Comparison of ENCODE assay signal across 1 cellular context in genomic region chr3:178201714-178202113, GRCh38.
TF ChIP-seq lines count a peak whose summit lies in the region.

No MANE protein-coding gene starts in this region.

TF ChIP-seq in SK-N-SH, 30 proteins besides CTCF, POLR2A, EP300 and RAD21 (continued from another document):
- TF ChIP-seq USF1 (IDR thresholded peaks at IDR 0.05; ENCODE audit: borderline replicate concordance, low read depth) (no peak), MXI1 (IDR thresholded peaks at IDR 0.05; ENCODE audit: low read depth, low read length) (0 out of 2 replicates have a peak, but pooled peaks have one; percentile 20), SIN3A (IDR thresholded peaks at IDR 0.05; ENCODE audit: borderline replicate concordance, low read depth, low read length) (no peak), MAX (IDR thresholded peaks at IDR 0.05; ENCODE audit: low read depth) (no peak), IRF3 (IDR thresholded peaks at IDR 0.05; ENCODE audit: low read depth, low read length) (no peak), TAF1 (IDR thresholded peaks at IDR 0.05; ENCODE audit: borderline replicate concordance, low read depth, low read length) (no peak), SMC3 (IDR thresholded peaks at IDR 0.05; ENCODE audit: low read depth, low read length) (no peak), CHD2 (IDR thresholded peaks at IDR 0.05; ENCODE audit: low read length, partially characterized antibody) (peak; percentile 55), FOSL2 (IDR thresholded peaks at IDR 0.05; ENCODE audit: borderline replicate concordance, low read depth) (no peak), POLR2AphosphoS5 (IDR thresholded peaks at IDR 0.05; ENCODE audit: low read depth, low read length) (no peak), ELF1 (IDR thresholded peaks at IDR 0.05) (no peak), MEF2A (IDR thresholded peaks at IDR 0.05; ENCODE audit: borderline replicate concordance, low read depth) (no peak), RFX5 (IDR thresholded peaks at IDR 0.05; ENCODE audit: low read length) (no peak), GABPA (IDR thresholded peaks at IDR 0.05; ENCODE audit: low read depth) (no peak), GATA2 (CRISPR knock-in tag; IDR thresholded peaks at IDR 0.05) (peak; percentile 85), NRF1 (IDR thresholded peaks at IDR 0.05; ENCODE audit: low read depth, low read length) (no peak), NFIC (IDR thresholded peaks at IDR 0.05; ENCODE audit: borderline replicate concordance) (no peak)
- TF ChIP-seq, protein P1, sequence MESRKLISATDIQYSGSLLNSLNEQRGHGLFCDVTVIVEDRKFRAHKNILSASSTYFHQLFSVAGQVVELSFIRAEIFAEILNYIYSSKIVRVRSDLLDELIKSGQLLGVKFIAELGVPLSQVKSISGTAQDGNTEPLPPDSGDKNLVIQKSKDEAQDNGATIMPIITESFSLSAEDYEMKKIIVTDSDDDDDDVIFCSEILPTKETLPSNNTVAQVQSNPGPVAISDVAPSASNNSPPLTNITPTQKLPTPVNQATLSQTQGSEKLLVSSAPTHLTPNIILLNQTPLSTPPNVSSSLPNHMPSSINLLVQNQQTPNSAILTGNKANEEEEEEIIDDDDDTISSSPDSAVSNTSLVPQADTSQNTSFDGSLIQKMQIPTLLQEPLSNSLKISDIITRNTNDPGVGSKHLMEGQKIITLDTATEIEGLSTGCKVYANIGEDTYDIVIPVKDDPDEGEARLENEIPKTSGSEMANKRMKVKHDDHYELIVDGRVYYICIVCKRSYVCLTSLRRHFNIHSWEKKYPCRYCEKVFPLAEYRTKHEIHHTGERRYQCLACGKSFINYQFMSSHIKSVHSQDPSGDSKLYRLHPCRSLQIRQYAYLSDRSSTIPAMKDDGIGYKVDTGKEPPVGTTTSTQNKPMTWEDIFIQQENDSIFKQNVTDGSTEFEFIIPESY (IDR thresholded peaks at IDR 0.05; ENCODE audit: borderline replicate concordance, low read depth), result no peak
- TF ChIP-seq, protein P2, sequence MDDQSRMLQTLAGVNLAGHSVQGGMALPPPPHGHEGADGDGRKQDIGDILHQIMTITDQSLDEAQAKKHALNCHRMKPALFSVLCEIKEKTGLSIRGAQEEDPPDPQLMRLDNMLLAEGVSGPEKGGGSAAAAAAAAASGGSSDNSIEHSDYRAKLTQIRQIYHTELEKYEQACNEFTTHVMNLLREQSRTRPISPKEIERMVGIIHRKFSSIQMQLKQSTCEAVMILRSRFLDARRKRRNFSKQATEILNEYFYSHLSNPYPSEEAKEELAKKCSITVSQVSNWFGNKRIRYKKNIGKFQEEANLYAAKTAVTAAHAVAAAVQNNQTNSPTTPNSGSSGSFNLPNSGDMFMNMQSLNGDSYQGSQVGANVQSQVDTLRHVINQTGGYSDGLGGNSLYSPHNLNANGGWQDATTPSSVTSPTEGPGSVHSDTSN (IDR thresholded peaks at IDR 0.05), result no peak
